In the genomic region with DNA sequence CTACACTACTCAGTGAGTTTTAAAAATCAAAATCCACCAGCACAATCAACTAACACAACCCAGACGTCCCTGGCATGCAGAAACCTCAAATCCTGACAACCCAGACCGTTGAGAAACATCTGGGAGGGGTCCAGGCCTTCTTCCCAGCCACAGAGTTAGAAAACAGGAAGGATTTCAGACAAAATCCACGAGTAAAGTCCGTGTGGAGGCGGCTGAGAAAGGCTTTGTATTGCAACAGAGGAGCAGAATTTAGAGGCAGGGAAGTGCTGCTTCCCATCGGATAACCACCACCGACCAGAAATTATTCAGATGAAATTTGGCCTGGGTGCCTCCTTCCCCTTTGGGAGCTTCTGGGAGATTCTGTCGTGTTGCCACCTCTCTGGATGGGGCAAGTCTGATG, we compare ENCODE assay signal across 12 cellular contexts.
DNase-seq lines count a peak whose midpoint lies in the region; ATAC-seq and TF ChIP-seq lines count a peak whose summit lies in the region.
"Had no signal": no experiment of that assay in that cellular context is flagged by ENCODE, and none has a peak within 500 bp of the region (broad histone marks: within the 10 kb centered on the region; RNA-seq: fewer than 3 reads in every experiment).

No MANE protein-coding gene starts in this region.

- no peak overlapping the region for H2AFZ ChIP-seq in neural progenitor cell (replicated peaks)

- H3K4me1 ChIP-seq in neural progenitor cell, result no peaks in the 10 kb centered on the region

- no peak overlapping the region for H3K4me3 Mint-ChIP-seq in neural progenitor cell
- H3K4me3 Mint-ChIP-seq in activated CD4-positive, alpha-beta memory T cell treated with anti-CD3 and anti-CD28 coated beads for 36 hours, result no peak overlapping the region

- TF ChIP-seq CTCF in fibroblast of the aortic adventitia (IDR thresholded peaks at IDR 0.05; ENCODE audit: insufficient read depth, low read length) (no peak), neural progenitor cell (IDR thresholded peaks at IDR 0.05) (no peak), GM13976 (IDR thresholded peaks at IDR 0.05; ENCODE audit: borderline replicate concordance, control extremely low read depth, extremely low read depth, insufficient read depth, missing control alignments) (no peak)

- CTCF ChIA-PET in activated CD4-positive, alpha-beta memory T cell treated with anti-CD3 and anti-CD28 coated beads for 36 hours (lab: Charles Lee), result no interaction called here

- no peaks in the 10 kb centered on the region for H3F3A ChIP-seq in neural progenitor cell (ENCODE audit: low read depth)

- in situ Hi-C loops in GM13976 (cut with MboI; ENCODE audit: low sequenced_read_pairs, unreplicated experiment), result no loop called here

- H3K4me1 Mint-ChIP-seq in neural progenitor cell, result peaks cover 17% of the 10 kb centered on the region
- no peaks in the 10 kb centered on the region for H3K4me1 Mint-ChIP-seq in activated CD4-positive, alpha-beta memory T cell treated with anti-CD3 and anti-CD28 coated beads for 36 hours (ENCODE audit: low read depth)

- intact Hi-C loops in Right ventricle myocardium inferior (cut with DNase I), result no loop called here
- intact Hi-C loops in cardiac septum (cut with DNase I), result no loop called here
- intact Hi-C loops in activated CD4-positive, alpha-beta memory T cell treated with anti-CD3 and anti-CD28 coated beads for 36 hours (cut with micrococcal nuclease), result no loop called here

- H3K36me3 Mint-ChIP-seq in neural progenitor cell, result peaks cover 14% of the 10 kb centered on the region
- no peaks in the 10 kb centered on the region for H3K36me3 Mint-ChIP-seq in activated CD4-positive, alpha-beta memory T cell treated with anti-CD3 and anti-CD28 coated beads for 36 hours

- POLR2A ChIA-PET in activated CD4-positive, alpha-beta memory T cell treated with anti-CD3 and anti-CD28 coated beads for 36 hours (lab: Charles Lee), result no interaction called here

- H3K9me3 ChIP-seq in neural progenitor cell (ENCODE audit: low read depth), result no peaks in the 10 kb centered on the region
- H3K9me3 ChIP-seq: neutrophil had no signal

- no peak overlapping the region for H3K4me3 ChIP-seq in fibroblast of the aortic adventitia (ENCODE audit: low read depth, low read length)
- no peak overlapping the region for H3K4me3 ChIP-seq in neural progenitor cell

- DNase-seq in Right ventricle myocardium inferior (ENCODE audit: missing footprints) (no peak), cardiac septum (ENCODE audit: low spot score) (no peak), fibroblast of the aortic adventitia (ENCODE audit: low read depth) (peak; percentile 98), neural progenitor cell (ENCODE audit: low spot score) (no peak), GM13976 (ENCODE audit: low spot score) (no peak), globus pallidus (ENCODE audit: low spot score) (no peak)
- no peak for DNase-seq in activated CD4-positive, alpha-beta memory T cell treated with anti-CD3 and anti-CD28 coated beads for 36 hours
- DNase-seq: activated CD4-positive, alpha-beta T cell treated with anti-CD3 and anti-CD28 coated beads for 48 hours; amniotic stem cell; NCI-H1694 treated with DMSO at 0.1 percent for 48 hours had no signal

- no peaks in the 10 kb centered on the region for H4K20me1 ChIP-seq in neural progenitor cell (ENCODE audit: low read depth)

- peaks cover 2% of the 10 kb centered on the region for H3K79me2 ChIP-seq in neural progenitor cell (ENCODE audit: low read depth)

- peaks cover 2% of the 10 kb centered on the region for H3K9me3 Mint-ChIP-seq in neural progenitor cell
- H3K9me3 Mint-ChIP-seq in activated CD4-positive, alpha-beta memory T cell treated with anti-CD3 and anti-CD28 coated beads for 36 hours, result no peaks in the 10 kb centered on the region

- no peaks in the 10 kb centered on the region for H3K27me3 ChIP-seq in neural progenitor cell

- H3K36me3 ChIP-seq in neural progenitor cell, result no peaks in the 10 kb centered on the region
- H3K36me3 ChIP-seq: neutrophil had no signal

- no peak overlapping the region for H3K27ac ChIP-seq in neural progenitor cell
- H3K27ac ChIP-seq: neutrophil had no signal

- ATAC-seq in Right ventricle myocardium inferior (peak; percentile 83), HG02678 (IDR thresholded peaks at IDR 0.05; ENCODE audit: unreplicated experiment) (no peak)

- no peak overlapping the region for H3K9ac ChIP-seq in neural progenitor cell

- H3K4me2 ChIP-seq in neural progenitor cell, result no peak overlapping the region

- peaks cover 2% of the 10 kb centered on the region for H3K27me3 Mint-ChIP-seq in neural progenitor cell (ENCODE audit: insufficient read depth, low read depth)
- H3K27me3 Mint-ChIP-seq in activated CD4-positive, alpha-beta memory T cell treated with anti-CD3 and anti-CD28 coated beads for 36 hours, result no peaks in the 10 kb centered on the region

- peak overlapping the region; percentile 82 for H3K27ac Mint-ChIP-seq in neural progenitor cell
- no peak overlapping the region for H3K27ac Mint-ChIP-seq in activated CD4-positive, alpha-beta memory T cell treated with anti-CD3 and anti-CD28 coated beads for 36 hours
